ENCODE assay signal across 1 cellular context in genomic region chr1:173867753-173868265, GRCh38.
TF ChIP-seq lines count a peak whose summit lies in the region.

TSS of gene GAS5 (minus strand) at chr1:173867989.

TF ChIP-seq in SK-N-SH treated with all-trans-retinoic acid at 6 μM for 48 hours, 23 proteins besides CTCF, POLR2A, EP300 and RAD21 (continued from another document):
- TF ChIP-seq, protein P1, sequence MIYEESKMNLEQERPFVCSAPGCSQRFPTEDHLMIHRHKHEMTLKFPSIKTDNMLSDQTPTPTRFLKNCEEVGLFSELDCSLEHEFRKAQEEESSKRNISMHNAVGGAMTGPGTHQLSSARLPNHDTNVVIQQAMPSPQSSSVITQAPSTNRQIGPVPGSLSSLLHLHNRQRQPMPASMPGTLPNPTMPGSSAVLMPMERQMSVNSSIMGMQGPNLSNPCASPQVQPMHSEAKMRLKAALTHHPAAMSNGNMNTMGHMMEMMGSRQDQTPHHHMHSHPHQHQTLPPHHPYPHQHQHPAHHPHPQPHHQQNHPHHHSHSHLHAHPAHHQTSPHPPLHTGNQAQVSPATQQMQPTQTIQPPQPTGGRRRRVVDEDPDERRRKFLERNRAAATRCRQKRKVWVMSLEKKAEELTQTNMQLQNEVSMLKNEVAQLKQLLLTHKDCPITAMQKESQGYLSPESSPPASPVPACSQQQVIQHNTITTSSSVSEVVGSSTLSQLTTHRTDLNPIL (CRISPR knock-in tag; IDR thresholded peaks at IDR 0.05; ENCODE audit: low read depth) = no peak
- 0 out of 2 replicates have a peak, but pooled peaks have one; percentile 22 for TF ChIP-seq OSR1 (CRISPR knock-in tag; IDR thresholded peaks at IDR 0.05)
